ENCODE assay signal across 13 cellular contexts in genomic region chr17:80191192-80191591, GRCh38.
"Had no signal": no experiment of that assay in that cellular context is flagged by ENCODE, and none has a peak within 500 bp of the region (broad histone marks: within the 10 kb centered on the region; RNA-seq: fewer than 3 reads in every experiment).

No MANE protein-coding gene starts in this region.

- H3K27ac ChIP-seq: colonic mucosa, upper lobe of right lung had no signal

- H3K4me3 ChIP-seq: colonic mucosa, mucosa of descending colon, upper lobe of right lung had no signal

- H3K27me3 ChIP-seq: colonic mucosa, suprapubic skin, upper lobe of right lung had no signal

- H3K9me3 ChIP-seq: colonic mucosa, mucosa of descending colon, suprapubic skin, upper lobe of right lung had no signal

- H3K4me1 ChIP-seq: colonic mucosa had no signal

- DNase-seq: activated CD4-positive, alpha-beta T cell treated with anti-CD3 and anti-CD28 coated beads for 4 hours; activated CD8-positive, alpha-beta memory T cell treated with anti-CD3 and anti-CD28 coated beads, Interleukin-2, amount 50 U/mL, for 4 hours; activated CD8-positive, alpha-beta T cell treated with anti-CD3 and anti-CD28 coated beads for 36 hours; activated T-cell treated with anti-CD3 and anti-CD28 coated beads, Interleukin-2, amount 50 U/mL, for 72 hours; colonic mucosa; mucosa of descending colon; natural killer cell; stimulated activated CD4-positive, alpha-beta T cell treated with anti-CD3 and anti-CD28 coated beads, Interleukin-12 subunit alpha, Interleukin-12 subunit beta, amount 100 ng/mL, for 4 hours; stimulated activated naive CD8-positive, alpha-beta T cell treated with anti-CD3 and anti-CD28 coated beads, Interleukin-15, Interleukin-2, amounts not matched to agents 100 U/mL and 50 U/mL, for 24 hours; T-cell; T1000; upper lobe of right lung had no signal

- H3K36me3 ChIP-seq: colonic mucosa, suprapubic skin, upper lobe of right lung had no signal
